ENCODE assay signal across 14 cellular contexts in genomic region chr18:48452863-48453323, GRCh38. TPM values are rescaled to one million over a fixed set of nuclear protein-coding genes. Genes with fewer than 3 reads are reported as not detected.
A peak's percentile ranks its signal among the peaks of the same experiment; 100 is the strongest.
DNase-seq lines count a peak whose midpoint lies in the region; ATAC-seq, FAIRE-seq and TF ChIP-seq lines count a peak whose summit lies in the region.
"Had no signal": no experiment of that assay in that cellular context is flagged by ENCODE, and none has a peak within 500 bp of the region (broad histone marks: within the 10 kb centered on the region; RNA-seq: fewer than 3 reads in every experiment).

No MANE protein-coding gene starts in this region.

- TF ChIP-seq POLR2A in heart left ventricle (IDR thresholded peaks at IDR 0.05), result no peak

- peak overlapping the region; percentile 53 for H3K27ac ChIP-seq in RWPE2 (ENCODE audit: poor library complexity, severe bottlenecking)
- H3K27ac ChIP-seq in heart left ventricle, result peak overlapping the region in 2 of 12 donors; percentile 30 to 40
- H3K27ac ChIP-seq in pancreas, result peak overlapping the region; percentile 16 to 76 (median 61)
- H3K27ac ChIP-seq: adrenal gland, neutrophil had no signal

- H3K4me3 ChIP-seq in RWPE2 (ENCODE audit: severe bottlenecking) (no peak overlapping the region), heart left ventricle (no peak overlapping the region), pancreas (no peak overlapping the region)
- H3K4me3 ChIP-seq: adrenal gland had no signal

- intact Hi-C loops in heart left ventricle (cut with DNase I) (no loop called here), pancreas (cut with DNase I) (no loop called here)

- H3K27me3 ChIP-seq in RWPE2 (ENCODE audit: insufficient read depth, poor library complexity, severe bottlenecking) (no peaks in the 10 kb centered on the region), heart left ventricle (no peaks in the 10 kb centered on the region), pancreas (no peaks in the 10 kb centered on the region)
- H3K27me3 ChIP-seq: adrenal gland had no signal

- H3K4me1 ChIP-seq in RWPE2 (ENCODE audit: insufficient read depth, poor library complexity, severe bottlenecking) (peaks cover 19% of the 10 kb centered on the region), heart left ventricle (peaks cover 0 to 31% (median 13%) of the 10 kb centered on the region in 12 donors), pancreas (peaks cover 0 to 26% (median 15%) of the 10 kb centered on the region in 3 donors)

- in situ Hi-C loops in G401 (cut with HindIII; ENCODE audit: low sequenced_read_pairs), result no loop called here

- ATAC-seq in RWPE2 (ENCODE audit: low read depth), result peak; percentile 43
- peak in 3 of 4 donors; percentile 51 to 68 (median 57) for ATAC-seq in heart left ventricle
- ATAC-seq in pancreas, result peak; percentile 49 to 67 (median 56)
- no peak for ATAC-seq in HG02870 (IDR thresholded peaks at IDR 0.05; ENCODE audit: unreplicated experiment)
- no peak for ATAC-seq in HG03521 (IDR thresholded peaks at IDR 0.05; ENCODE audit: unreplicated experiment)

- no peaks in the 10 kb centered on the region for H3K36me3 ChIP-seq in RWPE2 (ENCODE audit: low read depth)
- no peaks in the 10 kb centered on the region for H3K36me3 ChIP-seq in heart left ventricle
- H3K36me3 ChIP-seq in pancreas, result no peaks in the 10 kb centered on the region
- H3K36me3 ChIP-seq: adrenal gland, neutrophil had no signal

- no peak for FAIRE-seq in pancreas (lab: Jason Lieb, UNC)
- FAIRE-seq: endothelial cell of umbilical vein had no signal

- H3K9me3 ChIP-seq in RWPE2 (ENCODE audit: severe bottlenecking) (no peaks in the 10 kb centered on the region), heart left ventricle (no peaks in the 10 kb centered on the region), pancreas (no peaks in the 10 kb centered on the region)
- H3K9me3 ChIP-seq: adrenal gland, neutrophil had no signal

- DNase-seq in G401 (ENCODE audit: low spot score), result peak; percentile 41
- no peak for DNase-seq in RWPE2 (ENCODE audit: low spot score)
- DNase-seq in heart left ventricle, result peak in 1 of 5 donors; percentile 33
- peak in 1 of 6 donors; percentile 40 for DNase-seq in pancreas
- no peak for DNase-seq in HCEC 1CT
- DNase-seq in activated CD4-positive, alpha-beta T cell treated with anti-CD3 and anti-CD28 coated beads for 4 hours, result no peak
- DNase-seq: adrenal gland, DND-41, NCI-H187, T-helper 9 cell had no signal

- TF ChIP-seq CTCF in RWPE2 (IDR thresholded peaks at IDR 0.05; ENCODE audit: poor library complexity, severe bottlenecking) (no peak), heart left ventricle (IDR thresholded peaks at IDR 0.05) (no peak), pancreas (IDR thresholded peaks at IDR 0.05) (no peak)

- 64 to 80% (median 70%) methylated on average over 1 to 4 of the region's 4 CpGs for WGBS in heart left ventricle, 4 donors
- WGBS in pancreas, 2 donors, result 85 to 86% methylated on average over 4 of the region's 4 CpGs

RNA-seq across cellular contexts. Expression of gene ZBTB7C, which starts 43.7 kb away (rescaled TPM):
- not detected in 2 replicates for total RNA-seq in G401 (2014; rRNA removed; shearing (Covaris generic))
- total RNA-seq in heart left ventricle (1 to 10 TPM; 1.9 to 7.5 (median 2.4) TPM), pancreas (1 to 10 TPM in 4 of 6 donors, under 1 TPM in 2; 0.35 to 1.7 (median 1.1) TPM)
- polyA plus RNA-seq in heart left ventricle (under 1 TPM; 0.68 to 0.99 TPM), pancreas (under 1 TPM; 0.45 to 0.57 TPM)
- total RNA-seq: endothelial cell of umbilical vein had no signal
- polyA plus RNA-seq: endothelial cell of umbilical vein had no signal

Comparison
In these comparisons a context has a peak if more than half of its experiments do, and no peak if none do; other contexts are left out.
1. ATAC-seq: peak in RWPE2 (single experiment), heart left ventricle (3 of 4) and pancreas (4 of 4); none in HG02870 (single experiment) and HG03521 (single experiment).